In the genomic region with DNA sequence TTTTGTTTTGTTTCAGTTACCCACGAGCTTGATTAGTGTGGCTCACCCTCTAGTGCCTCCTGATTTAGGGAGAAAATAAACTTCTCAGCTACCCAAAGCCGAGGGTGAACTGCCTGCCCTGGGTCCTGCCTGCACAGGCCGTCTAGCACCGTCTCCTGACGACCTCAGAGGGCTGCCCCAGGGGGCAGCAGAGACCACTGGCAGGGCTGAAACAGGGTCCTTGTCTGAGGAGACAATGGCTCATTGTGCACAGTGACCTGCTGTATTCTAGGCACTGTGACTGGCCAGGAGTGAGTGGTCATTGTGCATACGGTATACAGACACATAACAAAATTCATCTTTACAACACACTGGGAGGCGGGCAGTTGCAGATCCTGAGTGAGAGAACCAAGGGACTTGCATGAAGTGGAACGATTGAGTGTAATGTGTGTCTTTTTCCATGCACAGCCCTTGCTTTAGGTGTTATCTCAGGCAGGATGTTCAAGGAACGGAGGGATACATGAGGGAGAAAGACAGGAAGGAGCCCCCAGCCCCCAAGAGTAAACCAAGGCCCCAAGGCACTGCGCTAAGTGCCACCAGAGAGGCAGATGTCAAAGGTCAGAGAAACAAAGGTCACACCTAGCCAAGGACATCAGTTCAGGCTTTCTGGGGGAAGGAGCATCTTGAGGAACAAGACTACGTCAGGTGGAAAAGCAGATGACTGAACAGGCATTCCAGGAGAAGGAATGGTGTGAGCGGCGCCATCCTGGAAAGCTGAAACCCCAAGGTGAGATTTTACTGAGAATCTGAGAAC, we compare ENCODE assay signal across 1 cellular context.
TF ChIP-seq lines count a peak whose summit lies in the region.

No MANE protein-coding gene starts in this region.

TF ChIP-seq in HepG2, 621 proteins besides CTCF, POLR2A, EP300 and RAD21 (continued from another document and continues in another):
- TF ChIP-seq NRL (CRISPR knock-in tag; IDR thresholded peaks at IDR 0.05; ENCODE audit: borderline replicate concordance) (no peak), MED1 (CRISPR knock-in tag; IDR thresholded peaks at IDR 0.05) (no peak), CCAR2 (optimal IDR thresholded peaks at IDR 0.05; ENCODE audit: low read depth, low read length) (no peak), YEATS4 (CRISPR knock-in tag; IDR thresholded peaks at IDR 0.05; ENCODE audit: borderline replicate concordance) (no peak), EEA1 (CRISPR knock-in tag; IDR thresholded peaks at IDR 0.05; ENCODE audit: borderline replicate concordance) (no peak), STAG1 (CRISPR knock-in tag; IDR thresholded peaks at IDR 0.05) (peak; percentile 85), NFE2L1 (CRISPR knock-in tag; IDR thresholded peaks at IDR 0.05; ENCODE audit: borderline replicate concordance) (no peak), ZSCAN12 (CRISPR knock-in tag; IDR thresholded peaks at IDR 0.05) (no peak), AHR (CRISPR knock-in tag; IDR thresholded peaks at IDR 0.05) (no peak), TEAD3 (CRISPR knock-in tag; optimal IDR thresholded peaks at IDR 0.05; ENCODE audit: borderline replicate concordance) (no peak), GATAD1 (CRISPR knock-in tag; IDR thresholded peaks at IDR 0.05) (no peak), XRCC5 (optimal IDR thresholded peaks at IDR 0.05; ENCODE audit: low read length) (peak; percentile 33), SOX13 (IDR thresholded peaks at IDR 0.05) (peak; percentile 37; the same call in 1 of the 2 replicates), SOX13 (CRISPR knock-in tag; conservative IDR thresholded peaks at IDR 0.05 in 1 of 2, IDR thresholded peaks at IDR 0.05 in 1 of 2) (peak in 1 of 2 experiments; percentile 86; a peak in 2 of 4 replicates), KDM3A (CRISPR knock-in tag; IDR thresholded peaks at IDR 0.05; ENCODE audit: low read depth) (no peak), ZBTB7B (CRISPR knock-in tag; IDR thresholded peaks at IDR 0.05) (0 out of 2 replicates have a peak, but pooled peaks have one; percentile 56), SETDB1 (CRISPR knock-in tag; IDR thresholded peaks at IDR 0.05; ENCODE audit: borderline replicate concordance) (no peak), KLF16 (CRISPR knock-in tag; IDR thresholded peaks at IDR 0.05) (no peak), PRMT3 (CRISPR knock-in tag; IDR thresholded peaks at IDR 0.05; ENCODE audit: borderline replicate concordance, low read depth) (0 out of 2 replicates have a peak, but pooled peaks have one; percentile 16), TBX2 (CRISPR knock-in tag; IDR thresholded peaks at IDR 0.05; ENCODE audit: borderline replicate concordance) (0 out of 2 replicates have a peak, but pooled peaks have one; percentile 24), ZNF761 (CRISPR knock-in tag; conservative IDR thresholded peaks at IDR 0.05) (no peak), ZNF343 (CRISPR knock-in tag; IDR thresholded peaks at IDR 0.05) (no peak), MTA1 (CRISPR knock-in tag; IDR thresholded peaks at IDR 0.05; ENCODE audit: borderline replicate concordance) (no peak), HOXA5 (CRISPR knock-in tag; IDR thresholded peaks at IDR 0.05) (no peak), ZZZ3 (CRISPR knock-in tag; IDR thresholded peaks at IDR 0.05; ENCODE audit: borderline replicate concordance) (no peak), ZNF10 (CRISPR knock-in tag; IDR thresholded peaks at IDR 0.05; ENCODE audit: borderline replicate concordance, low read depth) (no peak), NR1H2 (CRISPR knock-in tag; IDR thresholded peaks at IDR 0.05; ENCODE audit: borderline replicate concordance, low read depth) (no peak), KDM1A (CRISPR knock-in tag; IDR thresholded peaks at IDR 0.05) (no peak), FIP1L1 (IDR thresholded peaks at IDR 0.05; ENCODE audit: borderline replicate concordance, insufficient read depth, low read depth, low read length) (no peak), ZNF207 (IDR thresholded peaks at IDR 0.05; ENCODE audit: borderline replicate concordance) (no peak), NCOA5 (CRISPR knock-in tag; IDR thresholded peaks at IDR 0.05) (no peak), TCF7L2 (IDR thresholded peaks at IDR 0.05; ENCODE audit: low read depth, low read length) (no peak), ZNF501 (CRISPR knock-in tag; IDR thresholded peaks at IDR 0.05) (no peak), ZNF839 (CRISPR knock-in tag; IDR thresholded peaks at IDR 0.05; ENCODE audit: borderline replicate concordance) (no peak), ARNT2 (CRISPR knock-in tag; IDR thresholded peaks at IDR 0.05; ENCODE audit: low read depth) (no peak), NR2F6 (IDR thresholded peaks at IDR 0.05) (0 out of 2 replicates have a peak, but pooled peaks have one; percentile 19), NR2F6 (CRISPR knock-in tag; IDR thresholded peaks at IDR 0.05) (peak; percentile 73), HDAC2 (CRISPR knock-in tag; IDR thresholded peaks at IDR 0.05) (no peak), RARA (CRISPR knock-in tag; IDR thresholded peaks at IDR 0.05) (no peak)
- TF ChIP-seq, protein P1, sequence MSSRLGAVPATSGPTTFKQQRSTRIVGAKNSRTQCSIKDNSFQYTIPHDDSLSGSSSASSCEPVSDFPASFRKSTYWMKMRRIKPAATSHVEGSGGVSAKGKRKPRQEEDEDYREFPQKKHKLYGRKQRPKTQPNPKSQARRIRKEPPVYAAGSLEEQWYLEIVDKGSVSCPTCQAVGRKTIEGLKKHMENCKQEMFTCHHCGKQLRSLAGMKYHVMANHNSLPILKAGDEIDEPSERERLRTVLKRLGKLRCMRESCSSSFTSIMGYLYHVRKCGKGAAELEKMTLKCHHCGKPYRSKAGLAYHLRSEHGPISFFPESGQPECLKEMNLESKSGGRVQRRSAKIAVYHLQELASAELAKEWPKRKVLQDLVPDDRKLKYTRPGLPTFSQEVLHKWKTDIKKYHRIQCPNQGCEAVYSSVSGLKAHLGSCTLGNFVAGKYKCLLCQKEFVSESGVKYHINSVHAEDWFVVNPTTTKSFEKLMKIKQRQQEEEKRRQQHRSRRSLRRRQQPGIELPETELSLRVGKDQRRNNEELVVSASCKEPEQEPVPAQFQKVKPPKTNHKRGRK (CRISPR knock-in tag; IDR thresholded peaks at IDR 0.05): no peak
- TF ChIP-seq, protein P2, sequence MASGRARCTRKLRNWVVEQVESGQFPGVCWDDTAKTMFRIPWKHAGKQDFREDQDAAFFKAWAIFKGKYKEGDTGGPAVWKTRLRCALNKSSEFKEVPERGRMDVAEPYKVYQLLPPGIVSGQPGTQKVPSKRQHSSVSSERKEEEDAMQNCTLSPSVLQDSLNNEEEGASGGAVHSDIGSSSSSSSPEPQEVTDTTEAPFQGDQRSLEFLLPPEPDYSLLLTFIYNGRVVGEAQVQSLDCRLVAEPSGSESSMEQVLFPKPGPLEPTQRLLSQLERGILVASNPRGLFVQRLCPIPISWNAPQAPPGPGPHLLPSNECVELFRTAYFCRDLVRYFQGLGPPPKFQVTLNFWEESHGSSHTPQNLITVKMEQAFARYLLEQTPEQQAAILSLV (CRISPR knock-in tag; IDR thresholded peaks at IDR 0.05; ENCODE audit: borderline replicate concordance): no peak
- TF ChIP-seq, protein P3, sequence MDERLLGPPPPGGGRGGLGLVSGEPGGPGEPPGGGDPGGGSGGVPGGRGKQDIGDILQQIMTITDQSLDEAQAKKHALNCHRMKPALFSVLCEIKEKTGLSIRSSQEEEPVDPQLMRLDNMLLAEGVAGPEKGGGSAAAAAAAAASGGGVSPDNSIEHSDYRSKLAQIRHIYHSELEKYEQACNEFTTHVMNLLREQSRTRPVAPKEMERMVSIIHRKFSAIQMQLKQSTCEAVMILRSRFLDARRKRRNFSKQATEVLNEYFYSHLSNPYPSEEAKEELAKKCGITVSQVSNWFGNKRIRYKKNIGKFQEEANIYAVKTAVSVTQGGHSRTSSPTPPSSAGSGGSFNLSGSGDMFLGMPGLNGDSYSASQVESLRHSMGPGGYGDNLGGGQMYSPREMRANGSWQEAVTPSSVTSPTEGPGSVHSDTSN (CRISPR knock-in tag; IDR thresholded peaks at IDR 0.05): no peak
- TF ChIP-seq, protein P4, sequence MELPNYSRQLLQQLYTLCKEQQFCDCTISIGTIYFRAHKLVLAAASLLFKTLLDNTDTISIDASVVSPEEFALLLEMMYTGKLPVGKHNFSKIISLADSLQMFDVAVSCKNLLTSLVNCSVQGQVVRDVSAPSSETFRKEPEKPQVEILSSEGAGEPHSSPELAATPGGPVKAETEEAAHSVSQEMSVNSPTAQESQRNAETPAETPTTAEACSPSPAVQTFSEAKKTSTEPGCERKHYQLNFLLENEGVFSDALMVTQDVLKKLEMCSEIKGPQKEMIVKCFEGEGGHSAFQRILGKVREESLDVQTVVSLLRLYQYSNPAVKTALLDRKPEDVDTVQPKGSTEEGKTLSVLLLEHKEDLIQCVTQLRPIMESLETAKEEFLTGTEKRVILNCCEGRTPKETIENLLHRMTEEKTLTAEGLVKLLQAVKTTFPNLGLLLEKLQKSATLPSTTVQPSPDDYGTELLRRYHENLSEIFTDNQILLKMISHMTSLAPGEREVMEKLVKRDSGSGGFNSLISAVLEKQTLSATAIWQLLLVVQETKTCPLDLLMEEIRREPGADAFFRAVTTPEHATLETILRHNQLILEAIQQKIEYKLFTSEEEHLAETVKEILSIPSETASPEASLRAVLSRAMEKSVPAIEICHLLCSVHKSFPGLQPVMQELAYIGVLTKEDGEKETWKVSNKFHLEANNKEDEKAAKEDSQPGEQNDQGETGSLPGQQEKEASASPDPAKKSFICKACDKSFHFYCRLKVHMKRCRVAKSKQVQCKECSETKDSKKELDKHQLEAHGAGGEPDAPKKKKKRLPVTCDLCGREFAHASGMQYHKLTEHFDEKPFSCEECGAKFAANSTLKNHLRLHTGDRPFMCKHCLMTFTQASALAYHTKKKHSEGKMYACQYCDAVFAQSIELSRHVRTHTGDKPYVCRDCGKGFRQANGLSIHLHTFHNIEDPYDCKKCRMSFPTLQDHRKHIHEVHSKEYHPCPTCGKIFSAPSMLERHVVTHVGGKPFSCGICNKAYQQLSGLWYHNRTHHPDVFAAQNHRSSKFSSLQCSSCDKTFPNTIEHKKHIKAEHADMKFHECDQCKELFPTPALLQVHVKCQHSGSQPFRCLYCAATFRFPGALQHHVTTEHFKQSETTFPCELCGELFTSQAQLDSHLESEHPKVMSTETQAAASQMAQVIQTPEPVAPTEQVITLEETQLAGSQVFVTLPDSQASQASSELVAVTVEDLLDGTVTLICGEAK (IDR thresholded peaks at IDR 0.05): no peak
- TF ChIP-seq, protein P4 (CRISPR knock-in tag; IDR thresholded peaks at IDR 0.05): no peak
- TF ChIP-seq, protein P5, sequence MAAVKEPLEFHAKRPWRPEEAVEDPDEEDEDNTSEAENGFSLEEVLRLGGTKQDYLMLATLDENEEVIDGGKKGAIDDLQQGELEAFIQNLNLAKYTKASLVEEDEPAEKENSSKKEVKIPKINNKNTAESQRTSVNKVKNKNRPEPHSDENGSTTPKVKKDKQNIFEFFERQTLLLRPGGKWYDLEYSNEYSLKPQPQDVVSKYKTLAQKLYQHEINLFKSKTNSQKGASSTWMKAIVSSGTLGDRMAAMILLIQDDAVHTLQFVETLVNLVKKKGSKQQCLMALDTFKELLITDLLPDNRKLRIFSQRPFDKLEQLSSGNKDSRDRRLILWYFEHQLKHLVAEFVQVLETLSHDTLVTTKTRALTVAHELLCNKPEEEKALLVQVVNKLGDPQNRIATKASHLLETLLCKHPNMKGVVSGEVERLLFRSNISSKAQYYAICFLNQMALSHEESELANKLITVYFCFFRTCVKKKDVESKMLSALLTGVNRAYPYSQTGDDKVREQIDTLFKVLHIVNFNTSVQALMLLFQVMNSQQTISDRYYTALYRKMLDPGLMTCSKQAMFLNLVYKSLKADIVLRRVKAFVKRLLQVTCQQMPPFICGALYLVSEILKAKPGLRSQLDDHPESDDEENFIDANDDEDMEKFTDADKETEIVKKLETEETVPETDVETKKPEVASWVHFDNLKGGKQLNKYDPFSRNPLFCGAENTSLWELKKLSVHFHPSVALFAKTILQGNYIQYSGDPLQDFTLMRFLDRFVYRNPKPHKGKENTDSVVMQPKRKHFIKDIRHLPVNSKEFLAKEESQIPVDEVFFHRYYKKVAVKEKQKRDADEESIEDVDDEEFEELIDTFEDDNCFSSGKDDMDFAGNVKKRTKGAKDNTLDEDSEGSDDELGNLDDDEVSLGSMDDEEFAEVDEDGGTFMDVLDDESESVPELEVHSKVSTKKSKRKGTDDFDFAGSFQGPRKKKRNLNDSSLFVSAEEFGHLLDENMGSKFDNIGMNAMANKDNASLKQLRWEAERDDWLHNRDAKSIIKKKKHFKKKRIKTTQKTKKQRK (IDR thresholded peaks at IDR 0.05; ENCODE audit: low read length): no peak
- TF ChIP-seq, protein P6, sequence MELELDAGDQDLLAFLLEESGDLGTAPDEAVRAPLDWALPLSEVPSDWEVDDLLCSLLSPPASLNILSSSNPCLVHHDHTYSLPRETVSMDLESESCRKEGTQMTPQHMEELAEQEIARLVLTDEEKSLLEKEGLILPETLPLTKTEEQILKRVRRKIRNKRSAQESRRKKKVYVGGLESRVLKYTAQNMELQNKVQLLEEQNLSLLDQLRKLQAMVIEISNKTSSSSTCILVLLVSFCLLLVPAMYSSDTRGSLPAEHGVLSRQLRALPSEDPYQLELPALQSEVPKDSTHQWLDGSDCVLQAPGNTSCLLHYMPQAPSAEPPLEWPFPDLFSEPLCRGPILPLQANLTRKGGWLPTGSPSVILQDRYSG (CRISPR knock-in tag; IDR thresholded peaks at IDR 0.05): no peak
